ENCODE assay signal across 16 cellular contexts in genomic region chr15:79969175-79969574, GRCh38. TPM values are rescaled to one million over a fixed set of nuclear protein-coding genes. Genes with fewer than 3 reads are reported as not detected.
DNase-seq lines count a peak whose midpoint lies in the region; ATAC-seq, FAIRE-seq and TF ChIP-seq lines count a peak whose summit lies in the region.
"Had no signal": no experiment of that assay in that cellular context is flagged by ENCODE, and none has a peak within 500 bp of the region (broad histone marks: within the 10 kb centered on the region; RNA-seq: fewer than 3 reads in every experiment).

No MANE protein-coding gene starts in this region.

- H3K36me3 Mint-ChIP-seq in activated CD4-positive, alpha-beta T cell treated with anti-CD3 and anti-CD28 coated beads for 36 hours (ENCODE audit: low read depth), result peaks cover 47% of the 10 kb centered on the region
- H3K36me3 Mint-ChIP-seq: neural progenitor cell had no signal

- no peaks in the 10 kb centered on the region for H3K9me2 ChIP-seq in OCI-LY7 (ENCODE audit: insufficient read depth, low read length)

- TF ChIP-seq POLR2A in GM12878 (IDR thresholded peaks at IDR 0.05; ENCODE audit: low read depth, low read length), result no peak

- BruUV-seq in OCI-LY7 (replicated peaks; lab: Mats Ljungman, UMichigan) (no TSS peak), GM12878 (replicated peaks; lab: Mats Ljungman, UMichigan) (no TSS peak)

- H3K9me3 Mint-ChIP-seq in activated CD4-positive, alpha-beta T cell treated with anti-CD3 and anti-CD28 coated beads for 36 hours (ENCODE audit: low read depth), result no peaks in the 10 kb centered on the region
- H3K9me3 Mint-ChIP-seq: neural progenitor cell had no signal

- peak overlapping the region; percentile 9 for H3K4me3 ChIP-seq in OCI-LY7 (ENCODE audit: low read depth, low read length, poor library complexity, severe bottlenecking)
- peak overlapping the region; percentile 70 for H3K4me3 ChIP-seq in GM12878
- peak overlapping the region; percentile 75 to 80 for H3K4me3 ChIP-seq in neutrophil (ENCODE audit: low read depth in 1 of 2, low read length in 1 of 2)
- H3K4me3 ChIP-seq: esophagus squamous epithelium, neural progenitor cell, right lobe of liver had no signal

- H3K4me2 ChIP-seq in OCI-LY7 (ENCODE audit: low read length) (peak overlapping the region; percentile 31; the same call in 1 of the 2 replicates), GM12878 (ENCODE audit: control insufficient read depth, insufficient read depth) (peak overlapping the region; percentile 67)
- H3K4me2 ChIP-seq: neural progenitor cell had no signal

- H3K4me3 Mint-ChIP-seq in activated CD4-positive, alpha-beta T cell treated with anti-CD3 and anti-CD28 coated beads for 36 hours, result peak overlapping the region; percentile 92
- H3K4me3 Mint-ChIP-seq: neural progenitor cell had no signal

- intact Hi-C loops in activated CD4-positive, alpha-beta T cell treated with anti-CD3 and anti-CD28 coated beads for 36 hours (cut with DNase I, micrococcal nuclease), result loop anchor here (5.0 to 10.0 kb wide), 5 partner anchors 327 to 1323 kb away; partner anchors contain the start of genes MORF4L1 (in 1 of the 2), TLNRD1 (in 1 of the 2) and TMED3 (in 1 of the 2)
- intact Hi-C loops in OCI-LY7 (cut with micrococcal nuclease; ENCODE audit: unreplicated experiment) (no loop called here), GM12878 (cut with micrococcal nuclease; ENCODE audit: unreplicated experiment) (loop anchor here (5.0 kb wide), 1 partner anchor 93 kb away; no protein-coding TSS in a partner anchor)

- RAD21 ChIA-PET in GM12878 (lab: Charles Lee; ENCODE audit: unreplicated experiment), result interaction anchor here (1.2 to 6.2 kb wide), 14 partner anchors 7 to 94 kb away, joined by 3 to 59 read pairs (median 14); partner anchors contain the start of gene ZFAND6

- ATAC-seq in activated CD4-positive, alpha-beta T cell treated with anti-CD3 and anti-CD28 coated beads for 36 hours, result no peak
- no peak for ATAC-seq in GM12878
- ATAC-seq: left ventricle myocardium superior, right lobe of liver had no signal

- peaks cover 61% of the 10 kb centered on the region for H3K4me1 Mint-ChIP-seq in activated CD4-positive, alpha-beta T cell treated with anti-CD3 and anti-CD28 coated beads for 36 hours
- H3K4me1 Mint-ChIP-seq: neural progenitor cell had no signal

- no peak for DNase-seq in activated CD4-positive, alpha-beta T cell treated with anti-CD3 and anti-CD28 coated beads for 36 hours
- DNase-seq in activated CD4-positive, alpha-beta T cell treated with anti-CD3 and anti-CD28 coated beads, Interleukin-2, amount 50 U/mL, for 48 hours, result no peak
- DNase-seq in OCI-LY7 (ENCODE audit: low spot score) (no peak), GM12878 (ENCODE audit: low read depth, low spot score) (no peak), DMS53 treated with DMSO at 0.1 percent for 48 hours (lab: John Stamatoyannopoulos, UW; ENCODE audit: unreplicated experiment) (no peak), Kasumi-1 (lab: John Stamatoyannopoulos, UW) (no peak), Ammon's horn (ENCODE audit: low spot score) (no peak)
- DNase-seq: esophagus squamous epithelium, left ventricle myocardium superior, NCI-H82, stomach had no signal

- H3K27ac Mint-ChIP-seq in activated CD4-positive, alpha-beta T cell treated with anti-CD3 and anti-CD28 coated beads for 36 hours, result peak overlapping the region; percentile 98
- H3K27ac Mint-ChIP-seq: neural progenitor cell had no signal

- FAIRE-seq in GM12878 (lab: Jason Lieb, UNC), result no peak
- FAIRE-seq: astrocyte had no signal

- H3K27ac ChIP-seq in OCI-LY7 (ENCODE audit: low read depth, low read length, poor library complexity, severe bottlenecking) (no peak overlapping the region), GM12878 (ENCODE audit: control insufficient read depth, insufficient read depth) (peak overlapping the region; percentile 88), neutrophil (peak overlapping the region; percentile 92)
- H3K27ac ChIP-seq: 22Rv1, neural progenitor cell had no signal

- SMC1A ChIA-PET in GM12878 (lab: Charles Lee; ENCODE audit: uncharacterized antibody, unreplicated experiment), result interaction anchor here (0.8 to 10.3 kb wide), 18 partner anchors 9 to 91 kb away, joined by 3 to 115 read pairs (median 6); partner anchors contain the start of gene MTHFS

- TF ChIP-seq EP300 in GM12878 (IDR thresholded peaks at IDR 0.05; ENCODE audit: borderline replicate concordance in 1 of 2, control insufficient read depth in 1 of 2, low read depth in 2 of 2, low read length in 2 of 2), result no peak

- H3K79me2 ChIP-seq in OCI-LY7 (ENCODE audit: insufficient read depth, low read depth, low read length) (no peaks in the 10 kb centered on the region), GM12878 (ENCODE audit: control insufficient read depth, insufficient read depth, low read length) (peaks cover 66% of the 10 kb centered on the region)

- H3K9me3 ChIP-seq in OCI-LY7 (ENCODE audit: low read length), result no peaks in the 10 kb centered on the region
- H3K9me3 ChIP-seq in GM12878 (replicated peaks; ENCODE audit: control insufficient read depth, insufficient read depth, low read length), result no peaks in the 10 kb centered on the region
- H3K9me3 ChIP-seq in neutrophil, result no peaks in the 10 kb centered on the region
- H3K9me3 ChIP-seq: esophagus squamous epithelium, right lobe of liver, stomach had no signal

- H3K36me3 ChIP-seq in OCI-LY7 (ENCODE audit: insufficient read depth, low read length) (no peaks in the 10 kb centered on the region), GM12878 (ENCODE audit: control insufficient read depth in 2 of 2, insufficient read depth in 2 of 2, low read length in 1 of 2) (no peaks in the 10 kb centered on the region), neutrophil (peaks cover 17% of the 10 kb centered on the region)
- H3K36me3 ChIP-seq: esophagus squamous epithelium, neural progenitor cell, right lobe of liver, stomach had no signal

- in situ Hi-C loops in GM12878 (cut with MboI), result no loop called here

- H3K27me3 ChIP-seq in GM12878 (replicated peaks in 1 of 2; ENCODE audit: control insufficient read depth in 2 of 2, insufficient read depth in 2 of 2, low read length in 1 of 2), result no peaks in the 10 kb centered on the region
- H3K27me3 ChIP-seq in neutrophil, result no peaks in the 10 kb centered on the region
- H3K27me3 ChIP-seq: esophagus squamous epithelium, neural progenitor cell, right lobe of liver, stomach had no signal

- H3K9ac ChIP-seq in GM12878 (ENCODE audit: control insufficient read depth, insufficient read depth, low read length), result peak overlapping the region; percentile 70
- H3K9ac ChIP-seq: neural progenitor cell had no signal

- H4K20me1 ChIP-seq in OCI-LY7 (ENCODE audit: insufficient read depth, low read length) (no peaks in the 10 kb centered on the region), GM12878 (ENCODE audit: control insufficient read depth, insufficient read depth) (no peaks in the 10 kb centered on the region)

- TF ChIP-seq RAD21 in GM12878 (IDR thresholded peaks at IDR 0.05; ENCODE audit: insufficient read depth, low read depth, low read length), result no peak

- H3K4me1 ChIP-seq in OCI-LY7 (ENCODE audit: insufficient read depth, low read length, poor library complexity, severe bottlenecking), result peaks cover 53% of the 10 kb centered on the region
- H3K4me1 ChIP-seq in GM12878 (ENCODE audit: control insufficient read depth, insufficient read depth, low read length), result peaks cover 25% of the 10 kb centered on the region
- peaks cover 68 to 69% of the 10 kb centered on the region in 2 experiments for H3K4me1 ChIP-seq in neutrophil (ENCODE audit: control insufficient read depth in 1 of 2, insufficient read depth in 1 of 2, low read depth in 1 of 2, low read length in 1 of 2)
- H3K4me1 ChIP-seq: neural progenitor cell, stomach had no signal

- H2AFZ ChIP-seq in OCI-LY7 (ENCODE audit: low read length) (peak overlapping the region; percentile 97), GM12878 (ENCODE audit: control insufficient read depth, low read depth, low read length) (no peak overlapping the region)
- H2AFZ ChIP-seq: neural progenitor cell had no signal

- CTCF ChIA-PET in activated CD4-positive, alpha-beta T cell treated with anti-CD3 and anti-CD28 coated beads for 36 hours (lab: Charles Lee), result interaction anchor here (1.2 to 2.5 kb wide), 3 partner anchors 9 to 73 kb away, joined by 5 to 11 read pairs (median 7); no protein-coding TSS in a partner anchor
- CTCF ChIA-PET in OCI-LY7 (lab: Charles Lee; ENCODE audit: unreplicated experiment) (no interaction called here), GM12878 (lab: Yijun Ruan, JAX) (interaction anchor here (0.8 to 4.6 kb wide), 6 partner anchors 10 to 75 kb away, joined by 3 to 29 read pairs (median 7); no protein-coding TSS in a partner anchor)

- under 1% methylated on average over 5 of the region's 5 CpGs for WGBS in GM12878 (ENCODE audit: insufficient coverage, insufficient replicate concordance, low lambda C conversion rate, missing lambda C conversion rate)

- TF ChIP-seq CTCF in OCI-LY7 (conservative IDR thresholded peaks at IDR 0.05; ENCODE audit: low read length) (no peak), GM12878 (IDR thresholded peaks at IDR 0.05 in 2 of 3, conservative IDR thresholded peaks at IDR 0.05 in 1 of 3; ENCODE audit: control insufficient read depth in 2 of 3, extremely low read depth in 1 of 3, insufficient read depth in 1 of 3, low read depth in 3 of 3, low read length in 3 of 3) (no peak), neutrophil (IDR thresholded peaks at IDR 0.05) (no peak)

- no peaks in the 10 kb centered on the region for H3K27me3 Mint-ChIP-seq in activated CD4-positive, alpha-beta T cell treated with anti-CD3 and anti-CD28 coated beads for 36 hours

- POLR2A ChIA-PET in activated CD4-positive, alpha-beta T cell treated with anti-CD3 and anti-CD28 coated beads for 36 hours (lab: Charles Lee), result interaction anchor here (0.6 to 5.0 kb wide), 4 partner anchors 10 to 188 kb away, joined by 3 to 48 read pairs (median 11); no protein-coding TSS in a partner anchor
- POLR2A ChIA-PET in OCI-LY7 (lab: Charles Lee) (interaction anchor here (0.6 to 4.3 kb wide), 3 partner anchors 9 to 47 kb away, joined by 3 to 21 read pairs (median 13); no protein-coding TSS in a partner anchor), GM12878 (lab: Charles Lee) (interaction anchor here (0.9 to 6.3 kb wide), 7 partner anchors 9 to 92 kb away, joined by 3 to 66 read pairs (median 8); partner anchors contain the start of gene ZFAND6)

RNA-seq across cellular contexts. Expression of gene BCL2A1, which starts 1.8 kb away (rescaled TPM):
- 100 to 1,000 TPM in 1 of 2 experiments, 10 to 100 TPM in 1; 82.2 to 103 TPM for total RNA-seq in activated CD4-positive, alpha-beta T cell treated with anti-CD3 and anti-CD28 coated beads for 36 hours
- total RNA-seq in OCI-LY7 (2014; rRNA removed; shearing (Covaris generic)), result 0.85 and 2.2 TPM in 2 replicates
- 2.3 and 4.5 TPM in 2 replicates for total RNA-seq in OCI-LY7 (2022)
- total RNA-seq in GM12878 (2013; cell fraction: nucleolus; rRNA removed), result 254 and 257 TPM in 2 replicates
- total RNA-seq in GM12878 (2014; rRNA removed), result 181 and 223 TPM in 2 replicates
- 358 and 373 TPM in 2 replicates for total RNA-seq in GM12878 (2014; rRNA removed; fragmentation: Illumina TruSeq; extraction: Trizol)
- total RNA-seq in GM12878 (2021), result 183 and 212 TPM in 2 replicates
- polyA plus RNA-seq in GM12878 (2011; ENCODE audit: low read depth), result 147 TPM
- polyA plus RNA-seq in GM12878 (2011; rRNA removed), result 375 and 596 TPM in 2 replicates
- polyA plus RNA-seq in GM12878 (2011; cell fraction: cytosol; rRNA removed), result 165 and 194 TPM in 2 replicates
- 92.5 and 111 TPM in 2 replicates for polyA plus RNA-seq in GM12878 (2011; cell fraction: nucleus; rRNA removed)
- polyA plus RNA-seq in GM12878 (2012), result 152 and 177 TPM in 2 replicates
- polyA plus RNA-seq in GM12878 (2014; fragmentation: Illumina TruSeq; extraction: Trizol), result 374 and 510 TPM in 2 replicates
- 100 to 1,000 TPM; 536 to 570 TPM for polyA plus RNA-seq in GM12878 (2014; fragmentation: Nextera tagmentation; extraction: Ambion mirVana)
- 224 and 283 TPM in 2 replicates for polyA plus RNA-seq in GM12878 (2014; rRNA removed)
- 100 to 1,000 TPM; 190 to 192 TPM for polyA plus RNA-seq in GM12878 (2016; fragmentation: Nextera tagmentation; extraction: Ambion mirVana)
- 130 and 161 TPM in 2 replicates for polyA minus RNA-seq in GM12878 (2011; rRNA and poly(A)+ RNA removed)
- polyA minus RNA-seq in GM12878 (2011; cell fraction: cytosol; rRNA and poly(A)+ RNA removed), result 40.8 and 46.6 TPM in 2 replicates
- polyA minus RNA-seq in GM12878 (2011; cell fraction: nucleus; rRNA and poly(A)+ RNA removed), result 73.5 and 89.2 TPM in 2 replicates
- total RNA-seq: astrocyte had no signal

Comparison
In these comparisons a context has a peak if more than half of its experiments do, and no peak if none do; other contexts are left out.
1. H3K4me3 ChIP-seq: peak in every context shown above with its lines; median percentile 78 in neutrophil; 70 in GM12878; 9 in OCI-LY7.
2. RNA of gene BCL2A1, which starts 1.8 kb away (total RNA-seq): 181 to 373 TPM in GM12878 and 82.2 to 103 TPM in activated CD4-positive, alpha-beta T cell treated with anti-CD3 and anti-CD28 coated beads for 36 hours; 0.85 to 4.5 TPM in OCI-LY7; every median in the first group is over 10 times any median in the second.